In the genomic region with DNA sequence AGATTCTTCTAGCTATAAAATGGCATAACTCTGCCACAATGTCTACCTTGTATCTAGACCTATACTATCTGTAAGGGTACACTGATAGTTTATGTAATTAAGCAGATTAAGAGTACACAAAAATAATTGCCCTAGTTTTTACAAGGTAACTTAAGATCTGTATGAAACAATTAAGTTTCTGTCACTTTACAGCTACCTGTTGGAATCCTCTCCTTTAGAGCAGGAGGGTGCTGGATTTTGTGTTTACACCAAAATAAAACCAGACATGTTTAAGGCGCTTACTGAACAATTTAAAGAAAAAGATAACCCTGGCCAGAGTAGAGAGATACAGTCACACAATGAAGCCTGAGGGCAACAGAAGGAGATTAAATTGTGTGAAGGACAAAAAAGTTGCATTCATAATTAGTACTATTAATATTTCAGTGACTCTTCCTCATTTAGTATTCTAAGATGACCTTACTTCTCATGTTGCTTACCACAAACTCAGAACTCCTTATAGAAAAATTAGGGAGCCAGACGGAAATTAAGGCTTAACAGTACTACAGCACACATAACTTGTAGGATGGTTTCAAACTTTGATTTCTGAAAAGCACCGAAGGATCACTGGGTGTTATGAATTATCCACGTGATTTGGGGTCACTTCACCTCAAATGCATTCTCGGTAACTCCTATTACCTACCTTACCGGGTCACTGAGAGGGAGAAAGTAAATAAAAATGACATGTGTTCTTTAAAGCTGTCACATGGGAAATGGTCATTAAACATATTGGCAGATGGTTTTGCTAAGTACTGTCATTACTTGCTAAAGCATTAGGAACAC, we compare ENCODE assay signal across 1 cellular context.
TF ChIP-seq lines count a peak whose summit lies in the region.

No MANE protein-coding gene starts in this region.

TF ChIP-seq in GM12878, 131 proteins besides CTCF, POLR2A, EP300 and RAD21 (continues in another document):
- peak; percentile 89 for TF ChIP-seq MXI1 (IDR thresholded peaks at IDR 0.05; ENCODE audit: low read depth, low read length)
- TF ChIP-seq NR2F1 (conservative IDR thresholded peaks at IDR 0.05): peak; percentile 59
- TF ChIP-seq, protein P1, sequence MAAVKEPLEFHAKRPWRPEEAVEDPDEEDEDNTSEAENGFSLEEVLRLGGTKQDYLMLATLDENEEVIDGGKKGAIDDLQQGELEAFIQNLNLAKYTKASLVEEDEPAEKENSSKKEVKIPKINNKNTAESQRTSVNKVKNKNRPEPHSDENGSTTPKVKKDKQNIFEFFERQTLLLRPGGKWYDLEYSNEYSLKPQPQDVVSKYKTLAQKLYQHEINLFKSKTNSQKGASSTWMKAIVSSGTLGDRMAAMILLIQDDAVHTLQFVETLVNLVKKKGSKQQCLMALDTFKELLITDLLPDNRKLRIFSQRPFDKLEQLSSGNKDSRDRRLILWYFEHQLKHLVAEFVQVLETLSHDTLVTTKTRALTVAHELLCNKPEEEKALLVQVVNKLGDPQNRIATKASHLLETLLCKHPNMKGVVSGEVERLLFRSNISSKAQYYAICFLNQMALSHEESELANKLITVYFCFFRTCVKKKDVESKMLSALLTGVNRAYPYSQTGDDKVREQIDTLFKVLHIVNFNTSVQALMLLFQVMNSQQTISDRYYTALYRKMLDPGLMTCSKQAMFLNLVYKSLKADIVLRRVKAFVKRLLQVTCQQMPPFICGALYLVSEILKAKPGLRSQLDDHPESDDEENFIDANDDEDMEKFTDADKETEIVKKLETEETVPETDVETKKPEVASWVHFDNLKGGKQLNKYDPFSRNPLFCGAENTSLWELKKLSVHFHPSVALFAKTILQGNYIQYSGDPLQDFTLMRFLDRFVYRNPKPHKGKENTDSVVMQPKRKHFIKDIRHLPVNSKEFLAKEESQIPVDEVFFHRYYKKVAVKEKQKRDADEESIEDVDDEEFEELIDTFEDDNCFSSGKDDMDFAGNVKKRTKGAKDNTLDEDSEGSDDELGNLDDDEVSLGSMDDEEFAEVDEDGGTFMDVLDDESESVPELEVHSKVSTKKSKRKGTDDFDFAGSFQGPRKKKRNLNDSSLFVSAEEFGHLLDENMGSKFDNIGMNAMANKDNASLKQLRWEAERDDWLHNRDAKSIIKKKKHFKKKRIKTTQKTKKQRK (IDR thresholded peaks at IDR 0.05; ENCODE audit: low read depth, low read length): no peak
- peak; percentile 74 to 89 for TF ChIP-seq BHLHE40 (IDR thresholded peaks at IDR 0.05; ENCODE audit: borderline replicate concordance in 1 of 2, low read depth in 2 of 2, low read length in 1 of 2)
- peak; percentile 96 for TF ChIP-seq RAD51 (IDR thresholded peaks at IDR 0.05)
- TF ChIP-seq, protein P2, sequence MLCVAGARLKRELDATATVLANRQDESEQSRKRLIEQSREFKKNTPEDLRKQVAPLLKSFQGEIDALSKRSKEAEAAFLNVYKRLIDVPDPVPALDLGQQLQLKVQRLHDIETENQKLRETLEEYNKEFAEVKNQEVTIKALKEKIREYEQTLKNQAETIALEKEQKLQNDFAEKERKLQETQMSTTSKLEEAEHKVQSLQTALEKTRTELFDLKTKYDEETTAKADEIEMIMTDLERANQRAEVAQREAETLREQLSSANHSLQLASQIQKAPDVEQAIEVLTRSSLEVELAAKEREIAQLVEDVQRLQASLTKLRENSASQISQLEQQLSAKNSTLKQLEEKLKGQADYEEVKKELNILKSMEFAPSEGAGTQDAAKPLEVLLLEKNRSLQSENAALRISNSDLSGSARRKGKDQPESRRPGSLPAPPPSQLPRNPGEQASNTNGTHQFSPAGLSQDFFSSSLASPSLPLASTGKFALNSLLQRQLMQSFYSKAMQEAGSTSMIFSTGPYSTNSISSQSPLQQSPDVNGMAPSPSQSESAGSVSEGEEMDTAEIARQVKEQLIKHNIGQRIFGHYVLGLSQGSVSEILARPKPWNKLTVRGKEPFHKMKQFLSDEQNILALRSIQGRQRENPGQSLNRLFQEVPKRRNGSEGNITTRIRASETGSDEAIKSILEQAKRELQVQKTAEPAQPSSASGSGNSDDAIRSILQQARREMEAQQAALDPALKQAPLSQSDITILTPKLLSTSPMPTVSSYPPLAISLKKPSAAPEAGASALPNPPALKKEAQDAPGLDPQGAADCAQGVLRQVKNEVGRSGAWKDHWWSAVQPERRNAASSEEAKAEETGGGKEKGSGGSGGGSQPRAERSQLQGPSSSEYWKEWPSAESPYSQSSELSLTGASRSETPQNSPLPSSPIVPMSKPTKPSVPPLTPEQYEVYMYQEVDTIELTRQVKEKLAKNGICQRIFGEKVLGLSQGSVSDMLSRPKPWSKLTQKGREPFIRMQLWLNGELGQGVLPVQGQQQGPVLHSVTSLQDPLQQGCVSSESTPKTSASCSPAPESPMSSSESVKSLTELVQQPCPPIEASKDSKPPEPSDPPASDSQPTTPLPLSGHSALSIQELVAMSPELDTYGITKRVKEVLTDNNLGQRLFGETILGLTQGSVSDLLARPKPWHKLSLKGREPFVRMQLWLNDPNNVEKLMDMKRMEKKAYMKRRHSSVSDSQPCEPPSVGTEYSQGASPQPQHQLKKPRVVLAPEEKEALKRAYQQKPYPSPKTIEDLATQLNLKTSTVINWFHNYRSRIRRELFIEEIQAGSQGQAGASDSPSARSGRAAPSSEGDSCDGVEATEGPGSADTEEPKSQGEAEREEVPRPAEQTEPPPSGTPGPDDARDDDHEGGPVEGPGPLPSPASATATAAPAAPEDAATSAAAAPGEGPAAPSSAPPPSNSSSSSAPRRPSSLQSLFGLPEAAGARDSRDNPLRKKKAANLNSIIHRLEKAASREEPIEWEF (IDR thresholded peaks at IDR 0.05; ENCODE audit: insufficient replicate concordance, low read depth, low read length): peak; percentile 99
- TF ChIP-seq ZBED1 (IDR thresholded peaks at IDR 0.05; ENCODE audit: borderline replicate concordance): peak; percentile 28; the same call in 1 of the 2 replicates
- TF ChIP-seq SMAD1 (IDR thresholded peaks at IDR 0.05; ENCODE audit: low read depth, partially characterized antibody): peak; percentile 90
- TF ChIP-seq, protein P3, sequence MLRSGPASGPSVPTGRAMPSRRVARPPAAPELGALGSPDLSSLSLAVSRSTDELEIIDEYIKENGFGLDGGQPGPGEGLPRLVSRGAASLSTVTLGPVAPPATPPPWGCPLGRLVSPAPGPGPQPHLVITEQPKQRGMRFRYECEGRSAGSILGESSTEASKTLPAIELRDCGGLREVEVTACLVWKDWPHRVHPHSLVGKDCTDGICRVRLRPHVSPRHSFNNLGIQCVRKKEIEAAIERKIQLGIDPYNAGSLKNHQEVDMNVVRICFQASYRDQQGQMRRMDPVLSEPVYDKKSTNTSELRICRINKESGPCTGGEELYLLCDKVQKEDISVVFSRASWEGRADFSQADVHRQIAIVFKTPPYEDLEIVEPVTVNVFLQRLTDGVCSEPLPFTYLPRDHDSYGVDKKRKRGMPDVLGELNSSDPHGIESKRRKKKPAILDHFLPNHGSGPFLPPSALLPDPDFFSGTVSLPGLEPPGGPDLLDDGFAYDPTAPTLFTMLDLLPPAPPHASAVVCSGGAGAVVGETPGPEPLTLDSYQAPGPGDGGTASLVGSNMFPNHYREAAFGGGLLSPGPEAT (IDR thresholded peaks at IDR 0.05; ENCODE audit: low read depth): 0 out of 2 replicates have a peak, but pooled peaks have one; percentile 48
- TF ChIP-seq, protein P4, sequence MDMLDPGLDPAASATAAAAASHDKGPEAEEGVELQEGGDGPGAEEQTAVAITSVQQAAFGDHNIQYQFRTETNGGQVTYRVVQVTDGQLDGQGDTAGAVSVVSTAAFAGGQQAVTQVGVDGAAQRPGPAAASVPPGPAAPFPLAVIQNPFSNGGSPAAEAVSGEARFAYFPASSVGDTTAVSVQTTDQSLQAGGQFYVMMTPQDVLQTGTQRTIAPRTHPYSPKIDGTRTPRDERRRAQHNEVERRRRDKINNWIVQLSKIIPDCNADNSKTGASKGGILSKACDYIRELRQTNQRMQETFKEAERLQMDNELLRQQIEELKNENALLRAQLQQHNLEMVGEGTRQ (IDR thresholded peaks at IDR 0.05; ENCODE audit: borderline replicate concordance, low read depth, low read length): peak; percentile 50; the same call in 1 of the 2 replicates
- TF ChIP-seq RBBP5 (conservative IDR thresholded peaks at IDR 0.05): no peak
- no peak for TF ChIP-seq SIX5 (IDR thresholded peaks at IDR 0.05; ENCODE audit: low read depth, low read length, severe bottlenecking)
- peak; percentile 94 for TF ChIP-seq ATF7 (IDR thresholded peaks at IDR 0.05; ENCODE audit: low read depth)
- no peak for TF ChIP-seq TARDBP (IDR thresholded peaks at IDR 0.05; ENCODE audit: borderline replicate concordance)
- no peak for TF ChIP-seq NFYA (IDR thresholded peaks at IDR 0.05; ENCODE audit: borderline replicate concordance, low read depth, low read length)
- TF ChIP-seq FOXM1 (IDR thresholded peaks at IDR 0.05; ENCODE audit: low read depth, low read length): 0 out of 2 replicates have a peak, but pooled peaks have one; percentile 39
- TF ChIP-seq STAT3 (IDR thresholded peaks at IDR 0.05; ENCODE audit: low read depth, low read length): peak; percentile 30; the same call in 1 of the 2 replicates
- TF ChIP-seq ZNF687 (IDR thresholded peaks at IDR 0.05): peak; percentile 92; the same call in 1 of the 2 replicates
- TF ChIP-seq, protein P5, sequence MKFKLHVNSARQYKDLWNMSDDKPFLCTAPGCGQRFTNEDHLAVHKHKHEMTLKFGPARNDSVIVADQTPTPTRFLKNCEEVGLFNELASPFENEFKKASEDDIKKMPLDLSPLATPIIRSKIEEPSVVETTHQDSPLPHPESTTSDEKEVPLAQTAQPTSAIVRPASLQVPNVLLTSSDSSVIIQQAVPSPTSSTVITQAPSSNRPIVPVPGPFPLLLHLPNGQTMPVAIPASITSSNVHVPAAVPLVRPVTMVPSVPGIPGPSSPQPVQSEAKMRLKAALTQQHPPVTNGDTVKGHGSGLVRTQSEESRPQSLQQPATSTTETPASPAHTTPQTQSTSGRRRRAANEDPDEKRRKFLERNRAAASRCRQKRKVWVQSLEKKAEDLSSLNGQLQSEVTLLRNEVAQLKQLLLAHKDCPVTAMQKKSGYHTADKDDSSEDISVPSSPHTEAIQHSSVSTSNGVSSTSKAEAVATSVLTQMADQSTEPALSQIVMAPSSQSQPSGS (IDR thresholded peaks at IDR 0.05; ENCODE audit: low read length): 0 out of 2 replicates have a peak, but pooled peaks have one; percentile 36
- TF ChIP-seq CBX5 (IDR thresholded peaks at IDR 0.05; ENCODE audit: low read depth): 0 out of 2 replicates have a peak, but pooled peaks have one; percentile 31
- TF ChIP-seq, protein P6, sequence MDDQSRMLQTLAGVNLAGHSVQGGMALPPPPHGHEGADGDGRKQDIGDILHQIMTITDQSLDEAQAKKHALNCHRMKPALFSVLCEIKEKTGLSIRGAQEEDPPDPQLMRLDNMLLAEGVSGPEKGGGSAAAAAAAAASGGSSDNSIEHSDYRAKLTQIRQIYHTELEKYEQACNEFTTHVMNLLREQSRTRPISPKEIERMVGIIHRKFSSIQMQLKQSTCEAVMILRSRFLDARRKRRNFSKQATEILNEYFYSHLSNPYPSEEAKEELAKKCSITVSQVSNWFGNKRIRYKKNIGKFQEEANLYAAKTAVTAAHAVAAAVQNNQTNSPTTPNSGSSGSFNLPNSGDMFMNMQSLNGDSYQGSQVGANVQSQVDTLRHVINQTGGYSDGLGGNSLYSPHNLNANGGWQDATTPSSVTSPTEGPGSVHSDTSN (IDR thresholded peaks at IDR 0.05; ENCODE audit: insufficient replicate concordance, low read depth, low read length): peak; percentile 71
- peak; percentile 66; the same call in 1 of the 2 replicates for TF ChIP-seq SMARCA5 (IDR thresholded peaks at IDR 0.05)
- TF ChIP-seq, protein P7, sequence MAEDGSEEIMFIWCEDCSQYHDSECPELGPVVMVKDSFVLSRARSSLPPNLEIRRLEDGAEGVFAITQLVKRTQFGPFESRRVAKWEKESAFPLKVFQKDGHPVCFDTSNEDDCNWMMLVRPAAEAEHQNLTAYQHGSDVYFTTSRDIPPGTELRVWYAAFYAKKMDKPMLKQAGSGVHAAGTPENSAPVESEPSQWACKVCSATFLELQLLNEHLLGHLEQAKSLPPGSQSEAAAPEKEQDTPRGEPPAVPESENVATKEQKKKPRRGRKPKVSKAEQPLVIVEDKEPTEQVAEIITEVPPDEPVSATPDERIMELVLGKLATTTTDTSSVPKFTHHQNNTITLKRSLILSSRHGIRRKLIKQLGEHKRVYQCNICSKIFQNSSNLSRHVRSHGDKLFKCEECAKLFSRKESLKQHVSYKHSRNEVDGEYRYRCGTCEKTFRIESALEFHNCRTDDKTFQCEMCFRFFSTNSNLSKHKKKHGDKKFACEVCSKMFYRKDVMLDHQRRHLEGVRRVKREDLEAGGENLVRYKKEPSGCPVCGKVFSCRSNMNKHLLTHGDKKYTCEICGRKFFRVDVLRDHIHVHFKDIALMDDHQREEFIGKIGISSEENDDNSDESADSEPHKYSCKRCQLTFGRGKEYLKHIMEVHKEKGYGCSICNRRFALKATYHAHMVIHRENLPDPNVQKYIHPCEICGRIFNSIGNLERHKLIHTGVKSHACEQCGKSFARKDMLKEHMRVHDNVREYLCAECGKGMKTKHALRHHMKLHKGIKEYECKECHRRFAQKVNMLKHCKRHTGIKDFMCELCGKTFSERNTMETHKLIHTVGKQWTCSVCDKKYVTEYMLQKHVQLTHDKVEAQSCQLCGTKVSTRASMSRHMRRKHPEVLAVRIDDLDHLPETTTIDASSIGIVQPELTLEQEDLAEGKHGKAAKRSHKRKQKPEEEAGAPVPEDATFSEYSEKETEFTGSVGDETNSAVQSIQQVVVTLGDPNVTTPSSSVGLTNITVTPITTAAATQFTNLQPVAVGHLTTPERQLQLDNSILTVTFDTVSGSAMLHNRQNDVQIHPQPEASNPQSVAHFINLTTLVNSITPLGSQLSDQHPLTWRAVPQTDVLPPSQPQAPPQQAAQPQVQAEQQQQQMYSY (CRISPR knock-in tag; IDR thresholded peaks at IDR 0.05): no peak
- no peak for TF ChIP-seq ZSCAN29 (IDR thresholded peaks at IDR 0.05)
- no peak for TF ChIP-seq WRNIP1 (IDR thresholded peaks at IDR 0.05; ENCODE audit: borderline replicate concordance, low read depth, low read length)
